8 cellular contexts compared by ENCODE assay signal in genomic region chr14:103562385-103563088, GRCh38. TPM values are rescaled to one million over a fixed set of nuclear protein-coding genes. Genes with fewer than 3 reads are reported as not detected.
DNase-seq lines count a peak whose midpoint lies in the region; ATAC-seq and TF ChIP-seq lines count a peak whose summit lies in the region.

BAG5 (minus strand) TSS chr14:103562657; CDS start chr14:103561164, 1,493 bp downstream.
COA8 (plus strand) TSS chr14:103562960; CDS start chr14:103563002, 42 bp downstream.

- intact Hi-C loops in left ventricle myocardium superior (cut with micrococcal nuclease), result no loop called here

- H3K27ac ChIP-seq in urinary bladder (ENCODE audit: low read depth), result peak within 1 kb of the TSS; percentile 92

- H3K4me3 ChIP-seq in urinary bladder (ENCODE audit: low read depth, low read length), result peak within 1 kb of the TSS; percentile 93

- WGBS in urinary bladder, result under 1% methylated on average over 100 of the region's 100 CpGs

- in situ Hi-C loops in GM13977 (cut with MboI; ENCODE audit: low pct_unique_long_range_greater_than_20kb, low sequenced_read_pairs, unreplicated experiment), result no loop called here

- TF ChIP-seq CTCF in GM13977 (IDR thresholded peaks at IDR 0.05; ENCODE audit: extremely low read depth, insufficient read depth, missing control alignments), result no peak

- DNase-seq in GM13977 (ENCODE audit: low spot score), result peak; percentile 98
- peak; percentile 95 to 96 (median 96) for DNase-seq in NCI-H1417 (lab: John Stamatoyannopoulos, UW)
- peak; percentile 75 to 93 (median 81) for DNase-seq in T-helper 2 cell
- peak in 52 of 56 donors; percentile 38 to 96 (median 83) for DNase-seq in amygdala (lab: John Stamatoyannopoulos, UW)
- DNase-seq in left ventricle myocardium superior, result peak; percentile 92
- peak; percentile 37 for DNase-seq in pulmonary artery endothelial cell (ENCODE audit: low read depth, low spot score)

- peaks cover 3% of the 10 kb centered on the region for H3K4me1 ChIP-seq in urinary bladder (ENCODE audit: insufficient read depth)

- H3K36me3 ChIP-seq in urinary bladder (ENCODE audit: insufficient read depth), result no peaks in the 10 kb centered on the region

- ATAC-seq in HG02678 (IDR thresholded peaks at IDR 0.05; ENCODE audit: unreplicated experiment), result peak; percentile 79
- ATAC-seq in left ventricle myocardium superior, result peak; percentile 85

RNA-seq across cellular contexts. Expression of gene BAG5, which starts in this region (rescaled TPM):
- total RNA-seq in left ventricle myocardium superior (16.4 TPM), pulmonary artery endothelial cell (33.8 and 38.4 TPM in 2 replicates), urinary bladder (29.8 TPM)
- 18.1 TPM for polyA plus RNA-seq in urinary bladder

RNA-seq across cellular contexts. Expression of gene COA8, which starts in this region (rescaled TPM):
- 56.2 TPM for total RNA-seq in left ventricle myocardium superior
- total RNA-seq in pulmonary artery endothelial cell, result 19.3 and 29.5 TPM in 2 replicates
- total RNA-seq in urinary bladder, result 37.0 TPM
- 52.4 TPM for polyA plus RNA-seq in urinary bladder

Comparison
In these comparisons a context has a peak if more than half of its experiments do, and no peak if none do; other contexts are left out.
1. Peak in every context shown above with its lines: DNase-seq, ATAC-seq, H3K4me3 ChIP-seq and H3K27ac ChIP-seq.
2. DNase-seq: peak in every context shown above with its lines; median percentile 98 in GM13977; 96 in NCI-H1417; 92 in left ventricle myocardium superior; 83 in amygdala; 81 in T-helper 2 cell; 37 in pulmonary artery endothelial cell.